In genomic region chr5:5511904-5512416, GRCh38 we compare ENCODE assay signal across 2 cellular contexts.
TF ChIP-seq lines count a peak whose summit lies in the region.

No MANE protein-coding gene starts in this region.

TF ChIP-seq in SK-N-SH, 30 proteins besides CTCF, POLR2A, EP300 and RAD21 (continued from another document):
- TF ChIP-seq, protein P1, sequence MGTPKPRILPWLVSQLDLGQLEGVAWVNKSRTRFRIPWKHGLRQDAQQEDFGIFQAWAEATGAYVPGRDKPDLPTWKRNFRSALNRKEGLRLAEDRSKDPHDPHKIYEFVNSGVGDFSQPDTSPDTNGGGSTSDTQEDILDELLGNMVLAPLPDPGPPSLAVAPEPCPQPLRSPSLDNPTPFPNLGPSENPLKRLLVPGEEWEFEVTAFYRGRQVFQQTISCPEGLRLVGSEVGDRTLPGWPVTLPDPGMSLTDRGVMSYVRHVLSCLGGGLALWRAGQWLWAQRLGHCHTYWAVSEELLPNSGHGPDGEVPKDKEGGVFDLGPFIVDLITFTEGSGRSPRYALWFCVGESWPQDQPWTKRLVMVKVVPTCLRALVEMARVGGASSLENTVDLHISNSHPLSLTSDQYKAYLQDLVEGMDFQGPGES (IDR thresholded peaks at IDR 0.05; ENCODE audit: low read depth, low read length), result no peak
- TF ChIP-seq JUND (IDR thresholded peaks at IDR 0.05), result no peak
- TF ChIP-seq SIN3A (IDR thresholded peaks at IDR 0.05; ENCODE audit: borderline replicate concordance, low read depth, low read length), result no peak
- TF ChIP-seq CHD2 (IDR thresholded peaks at IDR 0.05; ENCODE audit: low read length, partially characterized antibody), result no peak

TF ChIP-seq in SK-N-SH treated with all-trans-retinoic acid at 6 μM for 48 hours, 23 proteins besides CTCF, POLR2A, EP300 and RAD21 (continued from another document):
- TF ChIP-seq TSHZ2 (CRISPR knock-in tag; IDR thresholded peaks at IDR 0.05) (no peak), ISL1 (CRISPR knock-in tag; IDR thresholded peaks at IDR 0.05) (no peak)
- TF ChIP-seq, protein P2, sequence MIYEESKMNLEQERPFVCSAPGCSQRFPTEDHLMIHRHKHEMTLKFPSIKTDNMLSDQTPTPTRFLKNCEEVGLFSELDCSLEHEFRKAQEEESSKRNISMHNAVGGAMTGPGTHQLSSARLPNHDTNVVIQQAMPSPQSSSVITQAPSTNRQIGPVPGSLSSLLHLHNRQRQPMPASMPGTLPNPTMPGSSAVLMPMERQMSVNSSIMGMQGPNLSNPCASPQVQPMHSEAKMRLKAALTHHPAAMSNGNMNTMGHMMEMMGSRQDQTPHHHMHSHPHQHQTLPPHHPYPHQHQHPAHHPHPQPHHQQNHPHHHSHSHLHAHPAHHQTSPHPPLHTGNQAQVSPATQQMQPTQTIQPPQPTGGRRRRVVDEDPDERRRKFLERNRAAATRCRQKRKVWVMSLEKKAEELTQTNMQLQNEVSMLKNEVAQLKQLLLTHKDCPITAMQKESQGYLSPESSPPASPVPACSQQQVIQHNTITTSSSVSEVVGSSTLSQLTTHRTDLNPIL (CRISPR knock-in tag; IDR thresholded peaks at IDR 0.05; ENCODE audit: low read depth), result no peak
TF ChIP-seq in SK-N-SH treated with all-trans-retinoic acid at 6 μM for 48 hours: peak in this region for 0.
